Comparison of ENCODE assay signal across 9 cellular contexts in genomic region chrX:40871385-40872082, GRCh38.
A peak's percentile ranks its signal among the peaks of the same experiment; 100 is the strongest.
DNase-seq lines count a peak whose midpoint lies in the region; ATAC-seq, FAIRE-seq and TF ChIP-seq lines count a peak whose summit lies in the region.
"Had no signal": no experiment of that assay in that cellular context is flagged by ENCODE, and none has a peak within 500 bp of the region (broad histone marks: within the 10 kb centered on the region; RNA-seq: fewer than 3 reads in every experiment).

No MANE protein-coding gene starts in this region.

- peak; percentile 53 for DNase-seq in GM13977 (ENCODE audit: low spot score)
- DNase-seq in HTR-8/SVneo (ENCODE audit: insufficient read length, low spot score): peak; percentile 10
- DNase-seq in fibroblast of pulmonary artery (ENCODE audit: low read depth): peak; percentile 28
- no peak for DNase-seq in H4 (ENCODE audit: low spot score)
- DNase-seq in NCI-H524 treated with DMSO at 0.1 percent for 48 hours (lab: John Stamatoyannopoulos, UW): no peak
- DNase-seq in cortex of kidney (lab: John Stamatoyannopoulos, UW): no peak
- DNase-seq in NCI-H510A treated with DMSO at 0.1 percent for 48 hours (lab: John Stamatoyannopoulos, UW): no peak
- DNase-seq: T-cell had no signal

- FAIRE-seq in HTR-8/SVneo (lab: Jason Lieb, UNC): peak; percentile 42

- no peak overlapping the region for H3K4me3 ChIP-seq in fibroblast of pulmonary artery (replicated peaks; ENCODE audit: low read depth, low read length)

- ATAC-seq in GM21529 (IDR thresholded peaks at IDR 0.05; ENCODE audit: unreplicated experiment): peak; percentile 83
- ATAC-seq: T-cell had no signal

- no peak for TF ChIP-seq CTCF in GM13977 (IDR thresholded peaks at IDR 0.05; ENCODE audit: extremely low read depth, insufficient read depth, missing control alignments)
- TF ChIP-seq CTCF in fibroblast of pulmonary artery (IDR thresholded peaks at IDR 0.05; ENCODE audit: low read length, missing control alignments): peak; percentile 3

- in situ Hi-C loops in GM13977 (cut with MboI; ENCODE audit: low pct_unique_long_range_greater_than_20kb, low sequenced_read_pairs, unreplicated experiment): loop anchor here (10.0 kb wide), 1 partner anchor 243 kb away; no protein-coding TSS in a partner anchor

Comparison
In these comparisons a context has a peak if more than half of its experiments do, and no peak if none do; other contexts are left out.
1. DNase-seq: peak in GM13977 (single experiment), HTR-8/SVneo (single experiment) and fibroblast of pulmonary artery (single experiment); none in H4 (single experiment), NCI-H524 treated with DMSO at 0.1 percent for 48 hours (single experiment), cortex of kidney (single experiment) and NCI-H510A treated with DMSO at 0.1 percent for 48 hours (single experiment).